ENCODE assay signal across 1 cellular context in the genomic region with DNA sequence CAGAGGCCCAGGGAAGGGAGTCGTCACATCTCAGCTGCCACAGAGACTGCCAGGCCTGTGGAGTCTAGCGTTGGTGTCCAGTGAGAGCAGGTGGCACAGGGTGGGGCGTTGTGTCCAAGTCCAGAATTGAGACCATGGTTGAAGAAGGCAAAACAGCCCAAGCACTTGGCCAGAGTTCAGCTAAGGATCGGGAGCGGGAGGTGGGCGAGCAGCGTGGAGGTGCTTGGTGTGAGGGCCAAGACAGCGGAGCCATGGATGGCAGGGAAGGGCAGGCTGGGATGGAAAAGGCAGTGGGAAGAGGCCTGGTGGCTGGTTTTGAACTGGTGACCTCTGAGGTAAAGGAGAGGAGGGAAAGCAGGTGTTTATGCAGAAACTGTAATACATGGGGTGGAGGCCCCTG.
A peak's percentile ranks its signal among the peaks of the same experiment; 100 is the strongest.
TF ChIP-seq lines count a peak whose summit lies in the region.

No MANE protein-coding gene starts in this region.

TF ChIP-seq in K562, 482 proteins besides CTCF, POLR2A, EP300 and RAD21:
- TF ChIP-seq CREB1 (IDR thresholded peaks at IDR 0.05) (no peak), CREB1 (CRISPR knock-in tag; IDR thresholded peaks at IDR 0.05) (no peak), SRSF9 (IDR thresholded peaks at IDR 0.05; ENCODE audit: borderline replicate concordance, low read depth, low read length) (no peak), COPS2 (conservative IDR thresholded peaks at IDR 0.05) (no peak), ZFP36 (IDR thresholded peaks at IDR 0.05; ENCODE audit: low read depth, low read length, partially characterized antibody) (no peak), POLR2G (IDR thresholded peaks at IDR 0.05; ENCODE audit: low read depth, low read length) (peak; percentile 54; the same call in 1 of the 2 replicates), SMARCC2 (IDR thresholded peaks at IDR 0.05; ENCODE audit: low read depth) (no peak)
- TF ChIP-seq, protein P1, sequence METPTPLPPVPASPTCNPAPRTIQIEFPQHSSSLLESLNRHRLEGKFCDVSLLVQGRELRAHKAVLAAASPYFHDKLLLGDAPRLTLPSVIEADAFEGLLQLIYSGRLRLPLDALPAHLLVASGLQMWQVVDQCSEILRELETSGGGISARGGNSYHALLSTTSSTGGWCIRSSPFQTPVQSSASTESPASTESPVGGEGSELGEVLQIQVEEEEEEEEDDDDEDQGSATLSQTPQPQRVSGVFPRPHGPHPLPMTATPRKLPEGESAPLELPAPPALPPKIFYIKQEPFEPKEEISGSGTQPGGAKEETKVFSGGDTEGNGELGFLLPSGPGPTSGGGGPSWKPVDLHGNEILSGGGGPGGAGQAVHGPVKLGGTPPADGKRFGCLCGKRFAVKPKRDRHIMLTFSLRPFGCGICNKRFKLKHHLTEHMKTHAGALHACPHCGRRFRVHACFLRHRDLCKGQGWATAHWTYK (CRISPR knock-in tag; IDR thresholded peaks at IDR 0.05): no peak
- TF ChIP-seq, protein P2, sequence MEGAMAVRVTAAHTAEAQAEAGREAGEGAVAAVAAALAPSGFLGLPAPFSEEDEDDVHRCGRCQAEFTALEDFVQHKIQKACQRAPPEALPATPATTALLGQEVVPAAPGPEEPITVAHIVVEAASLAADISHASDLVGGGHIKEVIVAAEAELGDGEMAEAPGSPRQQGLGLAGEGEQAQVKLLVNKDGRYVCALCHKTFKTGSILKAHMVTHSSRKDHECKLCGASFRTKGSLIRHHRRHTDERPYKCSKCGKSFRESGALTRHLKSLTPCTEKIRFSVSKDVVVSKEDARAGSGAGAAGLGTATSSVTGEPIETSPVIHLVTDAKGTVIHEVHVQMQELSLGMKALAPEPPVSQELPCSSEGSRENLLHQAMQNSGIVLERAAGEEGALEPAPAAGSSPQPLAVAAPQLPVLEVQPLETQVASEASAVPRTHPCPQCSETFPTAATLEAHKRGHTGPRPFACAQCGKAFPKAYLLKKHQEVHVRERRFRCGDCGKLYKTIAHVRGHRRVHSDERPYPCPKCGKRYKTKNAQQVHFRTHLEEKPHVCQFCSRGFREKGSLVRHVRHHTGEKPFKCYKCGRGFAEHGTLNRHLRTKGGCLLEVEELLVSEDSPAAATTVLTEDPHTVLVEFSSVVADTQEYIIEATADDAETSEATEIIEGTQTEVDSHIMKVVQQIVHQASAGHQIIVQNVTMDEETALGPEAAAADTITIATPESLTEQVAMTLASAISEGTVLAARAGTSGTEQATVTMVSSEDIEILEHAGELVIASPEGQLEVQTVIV (CRISPR knock-in tag; IDR thresholded peaks at IDR 0.05; ENCODE audit: borderline replicate concordance): no peak
